Comparison of ENCODE assay signal across 8 cellular contexts in the genomic region with DNA sequence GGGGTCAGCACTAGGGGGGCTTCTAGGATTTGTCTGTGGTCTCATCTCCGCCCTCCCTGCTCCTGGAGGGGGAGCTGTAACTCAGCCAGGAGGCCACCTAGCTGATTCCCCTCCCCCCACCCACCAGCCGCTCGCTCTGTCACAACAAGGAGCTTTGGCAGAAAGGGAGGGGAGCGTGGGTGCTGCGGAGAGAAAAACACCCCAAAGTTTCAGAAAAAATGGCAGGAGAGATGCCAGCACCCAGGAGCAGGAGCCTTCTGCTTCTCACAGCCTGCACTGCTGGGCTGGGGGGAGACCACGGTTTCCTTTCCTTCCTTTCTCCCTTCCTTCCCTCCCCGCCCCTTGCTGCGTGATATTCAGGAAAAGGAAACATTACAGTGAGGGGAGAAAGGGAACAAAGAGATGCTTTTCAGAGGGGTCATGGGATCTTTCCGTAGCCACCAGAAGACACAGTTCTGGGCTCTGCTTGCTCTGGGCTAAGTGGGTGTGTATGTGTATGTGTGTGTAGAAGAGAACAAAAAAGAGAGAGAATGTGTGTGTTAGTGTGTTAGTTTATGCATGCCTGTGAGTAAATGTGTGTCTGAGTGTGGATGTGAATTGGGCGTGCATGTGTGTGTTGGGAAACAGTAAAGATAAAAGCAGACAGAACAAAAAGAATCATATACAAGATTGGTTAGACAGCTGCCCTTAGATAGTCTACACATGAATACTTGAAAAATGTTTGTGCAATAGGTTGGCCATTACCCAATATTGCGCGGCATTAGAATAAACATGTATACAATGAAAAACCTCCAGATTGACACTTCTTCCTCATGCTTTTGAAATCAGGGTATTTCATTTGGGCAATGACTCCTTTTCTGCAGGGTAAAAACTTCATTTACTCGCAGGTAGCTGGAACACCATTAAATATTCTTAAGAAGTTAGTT. TPM values are rescaled to one million over a fixed set of nuclear protein-coding genes. Genes with fewer than 3 reads are reported as not detected.
DNase-seq lines count a peak whose midpoint lies in the region; ATAC-seq and TF ChIP-seq lines count a peak whose summit lies in the region.

No MANE protein-coding gene starts in this region.

- no peak for TF ChIP-seq EP300 in ovary (IDR thresholded peaks at IDR 0.05)

- intact Hi-C loops in ovary (cut with DNase I): no loop called here

- no peaks in the 10 kb centered on the region for H3K9me3 ChIP-seq in ovary

- H3K4me1 ChIP-seq in ovary (ENCODE audit: insufficient read depth): peaks cover 13% of the 10 kb centered on the region

- DNase-seq in G401 (ENCODE audit: low spot score): peak; percentile 40
- DNase-seq in SK-N-DZ (ENCODE audit: low spot score): peak; percentile 67
- peak; percentile 45 for DNase-seq in fibroblast of pulmonary artery (ENCODE audit: low read depth)
- peak in 4 of 5 donors; percentile 41 to 48 (median 44) for DNase-seq in ovary
- DNase-seq in HK-2 (ENCODE audit: unreplicated experiment): no peak
- DNase-seq in NK-92 (lab: John Stamatoyannopoulos, UW; ENCODE audit: unreplicated experiment): no peak
- DNase-seq in activated CD4-positive, alpha-beta T cell treated with anti-CD3 and anti-CD28 coated beads for 1 hour: no peak

- H3K36me3 ChIP-seq in ovary: no peaks in the 10 kb centered on the region

- H3K27ac ChIP-seq in ovary: peak overlapping the region; percentile 2 to 66

- TF ChIP-seq CTCF in fibroblast of pulmonary artery (IDR thresholded peaks at IDR 0.05; ENCODE audit: low read length, missing control alignments) (no peak), ovary (IDR thresholded peaks at IDR 0.05) (no peak)

- 17 to 26% (median 20%) methylated on average over 13 of the region's 13 CpGs for WGBS in ovary, 3 donors

- in situ Hi-C loops in G401 (cut with HindIII; ENCODE audit: low sequenced_read_pairs): no loop called here

- H3K27me3 ChIP-seq in ovary: no peaks in the 10 kb centered on the region

- peak overlapping the region; percentile 40 for H3K4me3 ChIP-seq in fibroblast of pulmonary artery (replicated peaks; ENCODE audit: low read depth, low read length)
- H3K4me3 ChIP-seq in ovary: no peak overlapping the region

- no peak for ATAC-seq in HG02588 (IDR thresholded peaks at IDR 0.05; ENCODE audit: unreplicated experiment)

- TF ChIP-seq POLR2A in ovary (IDR thresholded peaks at IDR 0.05): no peak

RNA-seq across cellular contexts. Expression of gene HSPA9, which starts 36.4 kb away (rescaled TPM):
- 394 and 650 TPM in 2 replicates for total RNA-seq in G401 (2014; rRNA removed; shearing (Covaris generic))
- polyA plus RNA-seq in SK-N-DZ (2014; cell fraction: cytosol; rRNA removed): 706 and 861 TPM in 2 replicates
- 392 and 549 TPM in 2 replicates for polyA plus RNA-seq in SK-N-DZ (2014; cell fraction: nucleus; rRNA removed)
- 100 to 1,000 TPM; 147 to 340 (median 180) TPM for total RNA-seq in ovary
- 100 to 1,000 TPM in 1 of 2 donors, 10 to 100 TPM in 1; 85.4 to 220 TPM for polyA plus RNA-seq in ovary

Comparison
In these comparisons a context has a peak if more than half of its experiments do, and no peak if none do; other contexts are left out.
1. DNase-seq: peak in G401 (single experiment), SK-N-DZ (single experiment), fibroblast of pulmonary artery (single experiment) and ovary (4 of 5); none in HK-2 (single experiment), NK-92 (single experiment) and activated CD4-positive, alpha-beta T cell treated with anti-CD3 and anti-CD28 coated beads for 1 hour (single experiment).